In genomic region chr10:19946791-19947190, GRCh38 we compare ENCODE assay signal across 23 cellular contexts.
DNase-seq lines count a peak whose midpoint lies in the region; ATAC-seq, FAIRE-seq and TF ChIP-seq lines count a peak whose summit lies in the region.
"Had no signal": no experiment of that assay in that cellular context is flagged by ENCODE, and none has a peak within 500 bp of the region (broad histone marks: within the 10 kb centered on the region; RNA-seq: fewer than 3 reads in every experiment).

No MANE protein-coding gene starts in this region.

- H3K4me3 ChIP-seq in kidney (ENCODE audit: low read length in 2 of 2), result no peak overlapping the region
- H3K4me3 ChIP-seq: SJSA1 had no signal

- TF ChIP-seq CTCF in CD14-positive monocyte (IDR thresholded peaks at IDR 0.05), result no peak
- TF ChIP-seq CTCF in kidney (IDR thresholded peaks at IDR 0.05; ENCODE audit: borderline replicate concordance, extremely low read depth, insufficient read depth), result no peak

- FAIRE-seq in kidney (lab: Jason Lieb, UNC), result no peak
- FAIRE-seq: D721Med, G401.6 had no signal

- H3K4me3 Mint-ChIP-seq in CD14-positive monocyte, result no peak overlapping the region
- H3K4me3 Mint-ChIP-seq: activated CD4-positive, alpha-beta T cell treated with anti-CD3 and anti-CD28 coated beads, Interleukin-2, amount 10 ng/mL, durations not matched to agents 24 days and 14 days; brain; dendritic cell treated with granulocyte-macrophage colony-stimulating factor and Interleukin-4, amounts not matched to agents 40 ng/mL and 50 ng/mL, for 4 days; neural crest cell had no signal

- H3K27me3 Mint-ChIP-seq in CD14-positive monocyte (ENCODE audit: low read depth in 3 of 3), result no peaks in the 10 kb centered on the region
- H3K27me3 Mint-ChIP-seq: activated CD4-positive, alpha-beta T cell treated with anti-CD3 and anti-CD28 coated beads, Interleukin-2, amount 10 ng/mL, durations not matched to agents 24 days and 14 days; brain; dendritic cell treated with granulocyte-macrophage colony-stimulating factor and Interleukin-4, amounts not matched to agents 40 ng/mL and 50 ng/mL, for 4 days had no signal

- H3K27ac ChIP-seq in kidney (ENCODE audit: low read depth in 2 of 2, low read length in 2 of 2), result no peak overlapping the region
- H3K27ac ChIP-seq: SJSA1 had no signal

- H3K36me3 ChIP-seq in kidney (ENCODE audit: control insufficient read depth in 1 of 2, insufficient read depth in 2 of 2, low read length in 2 of 2), result no peaks in the 10 kb centered on the region
- H3K36me3 ChIP-seq: SJSA1 had no signal

- DNase-seq in CD14-positive monocyte (ENCODE audit: low spot score) (no peak), kidney (peak; percentile 57), left lobe of liver (ENCODE audit: low spot score) (no peak), AG08395 (ENCODE audit: low spot score) (no peak)
- DNase-seq: activated CD4-positive, alpha-beta T cell treated with anti-CD3 and anti-CD28 coated beads, Interleukin-2, amount 10 ng/mL, durations not matched to agents 24 days and 14 days; activated naive CD4-positive, alpha-beta T cell treated with Interleukin-2 at 50 U/mL for 16 hours; erythroblast; mesenchymal stem cell; NCI-H187; NCI-H510A treated with DMSO at 0.1 percent for 48 hours; OCI-M1; stimulated activated CD4-positive, alpha-beta T cell treated with anti-CD3 and anti-CD28 coated beads, Interleukin-2, amount 100 ng/mL, for 24 hours; T-helper 9 cell had no signal

- H3K4me1 Mint-ChIP-seq in CD14-positive monocyte, result peaks cover 18% of the 10 kb centered on the region
- H3K4me1 Mint-ChIP-seq: activated CD4-positive, alpha-beta T cell treated with anti-CD3 and anti-CD28 coated beads, Interleukin-2, amount 10 ng/mL, durations not matched to agents 24 days and 14 days had no signal

- intact Hi-C loops in CD14-positive monocyte (cut with micrococcal nuclease) (no loop called here), kidney (cut with DNase I) (no loop called here)

- no peak overlapping the region for H3K9ac ChIP-seq in kidney (ENCODE audit: low read length in 2 of 2)

- peak; percentile 66 for ATAC-seq in GM18909 (IDR thresholded peaks at IDR 0.05; ENCODE audit: poor library complexity, unreplicated experiment)
- ATAC-seq in HG03135 (IDR thresholded peaks at IDR 0.05; ENCODE audit: unreplicated experiment), result peak; percentile 52
- ATAC-seq in left lobe of liver, result no peak
- ATAC-seq in GM21528 (IDR thresholded peaks at IDR 0.05; ENCODE audit: low FRiP score, unreplicated experiment), result no peak
- no peak for ATAC-seq in GM21529 (IDR thresholded peaks at IDR 0.05; ENCODE audit: unreplicated experiment)

- no peaks in the 10 kb centered on the region for H3K9me3 ChIP-seq in kidney (ENCODE audit: control insufficient read depth in 1 of 2, low read length in 2 of 2)
- H3K9me3 ChIP-seq: SJSA1 had no signal

- H3K4me1 ChIP-seq in kidney (ENCODE audit: control insufficient read depth in 1 of 2, insufficient read depth in 1 of 2, low read depth in 1 of 2, low read length in 2 of 2), result peaks cover 0 to 9% of the 10 kb centered on the region in 2 donors
- H3K4me1 ChIP-seq: SJSA1 had no signal

- H3K27ac Mint-ChIP-seq in CD14-positive monocyte, result peak overlapping the region in 4 of 7 donors; percentile 26 to 64 (median 60)
- H3K27ac Mint-ChIP-seq: activated CD4-positive, alpha-beta T cell treated with anti-CD3 and anti-CD28 coated beads, Interleukin-2, amount 10 ng/mL, durations not matched to agents 24 days and 14 days; brain; dendritic cell treated with granulocyte-macrophage colony-stimulating factor and Interleukin-4, amounts not matched to agents 40 ng/mL and 50 ng/mL, for 4 days had no signal

- peaks cover 23 to 41% of the 10 kb centered on the region in 2 donors for H3K36me3 Mint-ChIP-seq in CD14-positive monocyte
- H3K36me3 Mint-ChIP-seq: brain had no signal

- H3K9me3 Mint-ChIP-seq in CD14-positive monocyte, result peaks cover 0 to 2% (median 0%) of the 10 kb centered on the region in 7 donors

Comparison
In these comparisons a context has a peak if more than half of its experiments do, and no peak if none do; other contexts are left out.
1. ATAC-seq: peak in GM18909 (single experiment) and HG03135 (single experiment); none in left lobe of liver (single experiment), GM21528 (single experiment) and GM21529 (single experiment).